In genomic region chr1:38140025-38140487, GRCh38 we compare ENCODE assay signal across 16 cellular contexts.
DNase-seq lines count a peak whose midpoint lies in the region; ATAC-seq, FAIRE-seq and TF ChIP-seq lines count a peak whose summit lies in the region.
"Had no signal": no experiment of that assay in that cellular context is flagged by ENCODE, and none has a peak within 500 bp of the region (broad histone marks: within the 10 kb centered on the region; RNA-seq: fewer than 3 reads in every experiment).

No MANE protein-coding gene starts in this region.

- DNase-seq in H7 (peak; percentile 68), astrocyte (ENCODE audit: low read depth) (no peak), islet precursor cell (peak; percentile 71), endothelial cell (ENCODE audit: low spot score) (no peak)
- no peak for DNase-seq in stimulated activated effector memory CD8-positive, alpha-beta T cell treated with anti-CD3 and anti-CD28 coated beads, Interleukin-12 subunit alpha, Interleukin-12 subunit beta, amount 100 ng/mL, for 72 hours (ENCODE audit: low spot score in 2 of 2)
- DNase-seq in activated naive CD4-positive, alpha-beta T cell treated with anti-CD3 and anti-CD28 coated beads, Interleukin-2, amount 10 ng/mL, durations not matched to agents 7 days and 5 days = no peak
- DNase-seq in activated CD4-positive, alpha-beta T cell treated with anti-CD3 and anti-CD28 coated beads for 48 hours = no peak
- DNase-seq: activated CD4-positive, alpha-beta T cell treated with anti-CD3 and anti-CD28 coated beads for 36 hours; activated T-cell treated with anti-CD3 and anti-CD28 coated beads, Interleukin-2, amount 50 U/mL, for 1 hour; NCI-H1694 treated with DMSO at 0.1 percent for 48 hours; NCI-H524 treated with DMSO at 0.1 percent for 48 hours had no signal

- peaks cover 28% of the 10 kb centered on the region for H3K4me1 ChIP-seq in astrocyte (ENCODE audit: insufficient read depth, low read length)

- no peaks in the 10 kb centered on the region for H3K9me3 ChIP-seq in astrocyte (ENCODE audit: insufficient read depth, low read depth, low read length)

- H3K27ac ChIP-seq in astrocyte (ENCODE audit: low read depth, low read length) = no peak overlapping the region
- H3K27ac ChIP-seq: epithelial cell of prostate had no signal

- no peaks in the 10 kb centered on the region for H3K36me3 ChIP-seq in H7 (replicated peaks; ENCODE audit: control insufficient read depth, insufficient read depth, low read length)
- no peaks in the 10 kb centered on the region for H3K36me3 ChIP-seq in astrocyte (ENCODE audit: insufficient read depth, low read length)

- H3K9ac ChIP-seq in astrocyte (ENCODE audit: low read length) = no peak overlapping the region

- peak overlapping the region; percentile 66 for H3K4me2 ChIP-seq in astrocyte (ENCODE audit: low read length)

- H3K4me3 ChIP-seq in H7 (ENCODE audit: insufficient read depth, low read depth, low read length) = no peak overlapping the region
- H3K4me3 ChIP-seq in astrocyte (ENCODE audit: insufficient read depth, low read depth, low read length) = no peak overlapping the region
- H3K4me3 ChIP-seq: GM12878 had no signal

- peaks cover 29% of the 10 kb centered on the region for H3K27me3 Mint-ChIP-seq in astrocyte (ENCODE audit: low read depth, unreplicated experiment)
- H3K27me3 Mint-ChIP-seq in activated naive CD4-positive, alpha-beta T cell treated with anti-CD3 and anti-CD28 coated beads, Interleukin-2, amount 10 ng/mL, durations not matched to agents 7 days and 5 days = peaks cover 93% of the 10 kb centered on the region
- H3K27me3 Mint-ChIP-seq in endothelial cell (ENCODE audit: unreplicated experiment) = peaks cover 8% of the 10 kb centered on the region

- CTCF ChIA-PET in activated naive CD4-positive, alpha-beta T cell treated with anti-CD3 and anti-CD28 coated beads, Interleukin-2, amount 10 ng/mL, durations not matched to agents 7 days and 5 days (lab: Charles Lee) = no interaction called here

- H3K4me3 Mint-ChIP-seq in astrocyte (ENCODE audit: unreplicated experiment) = no peak overlapping the region
- H3K4me3 Mint-ChIP-seq in stimulated activated effector memory CD8-positive, alpha-beta T cell treated with anti-CD3 and anti-CD28 coated beads, Interleukin-12 subunit alpha, Interleukin-12 subunit beta, amount 100 ng/mL, for 72 hours = no peak overlapping the region
- no peak overlapping the region for H3K4me3 Mint-ChIP-seq in activated naive CD4-positive, alpha-beta T cell treated with anti-CD3 and anti-CD28 coated beads, Interleukin-2, amount 10 ng/mL, durations not matched to agents 7 days and 5 days
- no peak overlapping the region for H3K4me3 Mint-ChIP-seq in endothelial cell (ENCODE audit: unreplicated experiment)
- H3K4me3 Mint-ChIP-seq: activated CD4-positive, alpha-beta T cell treated with anti-CD3 and anti-CD28 coated beads for 36 hours; memory B cell had no signal

- H3K79me2 ChIP-seq in astrocyte (ENCODE audit: insufficient read depth, low read length) = no peaks in the 10 kb centered on the region

- peak overlapping the region; percentile 28 for H2AFZ ChIP-seq in astrocyte (ENCODE audit: low read depth, low read length)

- H3K4me1 Mint-ChIP-seq in astrocyte (ENCODE audit: low read depth, unreplicated experiment) (peaks cover 43% of the 10 kb centered on the region), endothelial cell (ENCODE audit: unreplicated experiment) (peaks cover 11% of the 10 kb centered on the region)
- H3K4me1 Mint-ChIP-seq in stimulated activated effector memory CD8-positive, alpha-beta T cell treated with anti-CD3 and anti-CD28 coated beads, Interleukin-12 subunit alpha, Interleukin-12 subunit beta, amount 100 ng/mL, for 72 hours = no peaks in the 10 kb centered on the region
- H3K4me1 Mint-ChIP-seq in activated naive CD4-positive, alpha-beta T cell treated with anti-CD3 and anti-CD28 coated beads, Interleukin-2, amount 10 ng/mL, durations not matched to agents 7 days and 5 days = no peaks in the 10 kb centered on the region
- H3K4me1 Mint-ChIP-seq: activated CD4-positive, alpha-beta T cell treated with anti-CD3 and anti-CD28 coated beads for 36 hours had no signal

- H3K27ac Mint-ChIP-seq in astrocyte (ENCODE audit: unreplicated experiment) (peak overlapping the region; percentile 36), endothelial cell (ENCODE audit: unreplicated experiment) (no peak overlapping the region)
- no peak overlapping the region for H3K27ac Mint-ChIP-seq in stimulated activated effector memory CD8-positive, alpha-beta T cell treated with anti-CD3 and anti-CD28 coated beads, Interleukin-12 subunit alpha, Interleukin-12 subunit beta, amount 100 ng/mL, for 72 hours
- no peak overlapping the region for H3K27ac Mint-ChIP-seq in activated naive CD4-positive, alpha-beta T cell treated with anti-CD3 and anti-CD28 coated beads, Interleukin-2, amount 10 ng/mL, durations not matched to agents 7 days and 5 days
- H3K27ac Mint-ChIP-seq: activated CD4-positive, alpha-beta T cell treated with anti-CD3 and anti-CD28 coated beads for 36 hours; memory B cell had no signal

- H3K27me3 ChIP-seq in H7 (ENCODE audit: control insufficient read depth, insufficient read depth, low read length) = peaks cover 21% of the 10 kb centered on the region
- peaks cover 18% of the 10 kb centered on the region for H3K27me3 ChIP-seq in astrocyte (ENCODE audit: insufficient read depth, low read length)

- ATAC-seq in stimulated activated effector memory CD8-positive, alpha-beta T cell treated with anti-CD3 and anti-CD28 coated beads, Interleukin-12 subunit alpha, Interleukin-12 subunit beta, amount 100 ng/mL, for 72 hours = peak; percentile 6
- ATAC-seq in GM18511 (IDR thresholded peaks at IDR 0.05; ENCODE audit: unreplicated experiment) = no peak
- ATAC-seq: activated CD4-positive, alpha-beta T cell treated with anti-CD3 and anti-CD28 coated beads for 36 hours; GM12878 had no signal

- FAIRE-seq in astrocyte (lab: Jason Lieb, UNC) = no peak
- FAIRE-seq: GM12878, RCC 7860 had no signal

- no peak for TF ChIP-seq CTCF in astrocyte (IDR thresholded peaks at IDR 0.05; ENCODE audit: insufficient read depth, low read depth, low read length)
- TF ChIP-seq CTCF in endothelial cell (IDR thresholded peaks at IDR 0.05; ENCODE audit: unreplicated experiment) = no peak

- peaks cover 3% of the 10 kb centered on the region for H3K36me3 Mint-ChIP-seq in astrocyte (ENCODE audit: low read depth, unreplicated experiment)
- H3K36me3 Mint-ChIP-seq in stimulated activated effector memory CD8-positive, alpha-beta T cell treated with anti-CD3 and anti-CD28 coated beads, Interleukin-12 subunit alpha, Interleukin-12 subunit beta, amount 100 ng/mL, for 72 hours = no peaks in the 10 kb centered on the region
- no peaks in the 10 kb centered on the region for H3K36me3 Mint-ChIP-seq in activated naive CD4-positive, alpha-beta T cell treated with anti-CD3 and anti-CD28 coated beads, Interleukin-2, amount 10 ng/mL, durations not matched to agents 7 days and 5 days
- H3K36me3 Mint-ChIP-seq in endothelial cell (ENCODE audit: low read depth, unreplicated experiment) = no peaks in the 10 kb centered on the region

- H3K9me3 Mint-ChIP-seq in astrocyte (ENCODE audit: unreplicated experiment) (peaks cover 4% of the 10 kb centered on the region), endothelial cell (ENCODE audit: unreplicated experiment) (no peaks in the 10 kb centered on the region)
- no peaks in the 10 kb centered on the region for H3K9me3 Mint-ChIP-seq in stimulated activated effector memory CD8-positive, alpha-beta T cell treated with anti-CD3 and anti-CD28 coated beads, Interleukin-12 subunit alpha, Interleukin-12 subunit beta, amount 100 ng/mL, for 72 hours
- H3K9me3 Mint-ChIP-seq in activated naive CD4-positive, alpha-beta T cell treated with anti-CD3 and anti-CD28 coated beads, Interleukin-2, amount 10 ng/mL, durations not matched to agents 7 days and 5 days = no peaks in the 10 kb centered on the region
- H3K9me3 Mint-ChIP-seq: memory B cell had no signal

- no peaks in the 10 kb centered on the region for H4K20me1 ChIP-seq in astrocyte (ENCODE audit: insufficient read depth, low read length)

Comparison
In these comparisons a context has a peak if more than half of its experiments do, and no peak if none do; other contexts are left out.
1. DNase-seq: peak in H7 (single experiment) and islet precursor cell (single experiment); none in astrocyte (single experiment), stimulated activated effector memory CD8-positive, alpha-beta T cell treated with anti-CD3 and anti-CD28 coated beads, Interleukin-12 subunit alpha, Interleukin-12 subunit beta, amount 100 ng/mL, for 72 hours (0 of 2), activated naive CD4-positive, alpha-beta T cell treated with anti-CD3 and anti-CD28 coated beads, Interleukin-2, amount 10 ng/mL, durations not matched to agents 7 days and 5 days (single experiment), activated CD4-positive, alpha-beta T cell treated with anti-CD3 and anti-CD28 coated beads for 48 hours (single experiment) and endothelial cell (single experiment).